ENCODE assay signal across 16 cellular contexts in genomic region chr6:7240351-7240750, GRCh38.
A peak's percentile ranks its signal among the peaks of the same experiment; 100 is the strongest.
DNase-seq lines count a peak whose midpoint lies in the region; ATAC-seq and TF ChIP-seq lines count a peak whose summit lies in the region.
"Had no signal": no experiment of that assay in that cellular context is flagged by ENCODE, and none has a peak within 500 bp of the region (broad histone marks: within the 10 kb centered on the region; RNA-seq: fewer than 3 reads in every experiment).

No MANE protein-coding gene starts in this region.

- no peak for TF ChIP-seq CTCF in right lobe of liver (IDR thresholded peaks at IDR 0.05)
- no peak for TF ChIP-seq CTCF in prostate gland (IDR thresholded peaks at IDR 0.05)
- no peak for TF ChIP-seq CTCF in suprapubic skin (IDR thresholded peaks at IDR 0.05)

- H3K27ac ChIP-seq in CD4-positive, CD25-positive, alpha-beta regulatory T cell (ENCODE audit: insufficient read depth, low read length, poor library complexity, severe bottlenecking), result no peak overlapping the region
- peak overlapping the region; percentile 96 for H3K27ac ChIP-seq in SK-N-MC
- peak overlapping the region in 2 of 3 donors; percentile 90 to 91 for H3K27ac ChIP-seq in right lobe of liver
- H3K27ac ChIP-seq in prostate gland, result peak overlapping the region; percentile 65 to 85
- H3K27ac ChIP-seq in suprapubic skin, result no peak overlapping the region
- no peak overlapping the region for H3K27ac ChIP-seq in CD8-positive, alpha-beta memory T cell (ENCODE audit: low read depth, low read length)
- H3K27ac ChIP-seq: GM23248 had no signal

- TF ChIP-seq EP300 in suprapubic skin (IDR thresholded peaks at IDR 0.05), result no peak

- H3K4me1 Mint-ChIP-seq in CD4-positive, CD25-positive, alpha-beta regulatory T cell, result peaks cover 6 to 18% (median 12%) of the 10 kb centered on the region in 4 donors
- peaks cover 10 to 14% (median 13%) of the 10 kb centered on the region in 3 donors for H3K4me1 Mint-ChIP-seq in CD8-positive, alpha-beta memory T cell

- no peak for ATAC-seq in CD4-positive, CD25-positive, alpha-beta regulatory T cell (ENCODE audit: low read depth in 2 of 2)
- no peak for ATAC-seq in right lobe of liver

- intact Hi-C loops in right lobe of liver (cut with DNase I) (loop anchor here in 1 of 2 donors (10.0 kb wide), 1 partner anchor 506 kb away; no protein-coding TSS in a partner anchor), prostate gland (cut with DNase I) (no loop called here)

- H3K27me3 Mint-ChIP-seq in CD4-positive, CD25-positive, alpha-beta regulatory T cell, result no peaks in the 10 kb centered on the region
- H3K27me3 Mint-ChIP-seq in CD8-positive, alpha-beta memory T cell, result peaks cover 0 to 2% of the 10 kb centered on the region in 2 donors

- peaks cover 30% of the 10 kb centered on the region for H3K36me3 ChIP-seq in CD4-positive, CD25-positive, alpha-beta regulatory T cell (ENCODE audit: control insufficient read depth, insufficient read depth, low read length)
- H3K36me3 ChIP-seq in SK-N-MC (ENCODE audit: insufficient read depth, low read length), result peaks cover 27% of the 10 kb centered on the region
- H3K36me3 ChIP-seq in right lobe of liver, result peaks cover 0 to 16% (median under 1%) of the 10 kb centered on the region in 4 donors
- no peaks in the 10 kb centered on the region for H3K36me3 ChIP-seq in prostate gland
- H3K36me3 ChIP-seq in suprapubic skin, result peaks cover 26% of the 10 kb centered on the region
- H3K36me3 ChIP-seq in CD8-positive, alpha-beta memory T cell (ENCODE audit: insufficient read depth, low read length), result peaks cover 5% of the 10 kb centered on the region

- no peak overlapping the region for H3K4me3 ChIP-seq in CD4-positive, CD25-positive, alpha-beta regulatory T cell (ENCODE audit: low read depth, low read length)
- H3K4me3 ChIP-seq in SK-N-MC, result no peak overlapping the region
- no peak overlapping the region for H3K4me3 ChIP-seq in right lobe of liver
- no peak overlapping the region for H3K4me3 ChIP-seq in prostate gland
- no peak overlapping the region for H3K4me3 ChIP-seq in suprapubic skin
- H3K4me3 ChIP-seq in CD8-positive, alpha-beta memory T cell (ENCODE audit: low read length), result no peak overlapping the region
- H3K4me3 ChIP-seq: GM23248 had no signal

- no peaks in the 10 kb centered on the region for H3K9me3 ChIP-seq in CD4-positive, CD25-positive, alpha-beta regulatory T cell (ENCODE audit: control insufficient read depth in 2 of 2, low read length in 2 of 2)
- no peaks in the 10 kb centered on the region for H3K9me3 ChIP-seq in SK-N-MC (ENCODE audit: low read depth, low read length)
- no peaks in the 10 kb centered on the region for H3K9me3 ChIP-seq in right lobe of liver
- no peaks in the 10 kb centered on the region for H3K9me3 ChIP-seq in prostate gland
- no peaks in the 10 kb centered on the region for H3K9me3 ChIP-seq in suprapubic skin
- H3K9me3 ChIP-seq in CD8-positive, alpha-beta memory T cell (ENCODE audit: low read length), result no peaks in the 10 kb centered on the region

- H3K36me3 Mint-ChIP-seq in CD4-positive, CD25-positive, alpha-beta regulatory T cell, result peaks cover 20% of the 10 kb centered on the region
- peaks cover 0 to 61% (median 6%) of the 10 kb centered on the region in 3 donors for H3K36me3 Mint-ChIP-seq in CD8-positive, alpha-beta memory T cell

- no peak overlapping the region for H3K9ac ChIP-seq in SK-N-MC (ENCODE audit: insufficient read length)
- H3K9ac ChIP-seq: GM23248 had no signal

- H3K9me3 Mint-ChIP-seq in CD4-positive, CD25-positive, alpha-beta regulatory T cell, result no peaks in the 10 kb centered on the region
- H3K9me3 Mint-ChIP-seq in CD8-positive, alpha-beta memory T cell, result no peaks in the 10 kb centered on the region

- H3K4me1 ChIP-seq in CD4-positive, CD25-positive, alpha-beta regulatory T cell (ENCODE audit: control insufficient read depth, insufficient read depth, low read length, poor library complexity, severe bottlenecking), result peaks cover 4% of the 10 kb centered on the region
- H3K4me1 ChIP-seq in right lobe of liver (peaks cover 0 to 84% (median 35%) of the 10 kb centered on the region in 4 donors), prostate gland (replicated peaks) (peaks cover 16% of the 10 kb centered on the region), suprapubic skin (peaks cover 43% of the 10 kb centered on the region)
- H3K4me1 ChIP-seq in CD8-positive, alpha-beta memory T cell (ENCODE audit: insufficient read depth, low read length), result peaks cover 8% of the 10 kb centered on the region

- POLR2A ChIA-PET in CD8-positive, alpha-beta memory T cell (lab: Charles Lee), result no interaction called here

- peak overlapping the region in 2 of 3 donors; percentile 2 to 4 for H3K27ac Mint-ChIP-seq in CD4-positive, CD25-positive, alpha-beta regulatory T cell
- peak overlapping the region in 1 of 8 donors; percentile 21 for H3K27ac Mint-ChIP-seq in CD8-positive, alpha-beta memory T cell

- no peak for TF ChIP-seq POLR2A in right lobe of liver (IDR thresholded peaks at IDR 0.05)
- TF ChIP-seq POLR2A in prostate gland (IDR thresholded peaks at IDR 0.05), result no peak
- no peak for TF ChIP-seq POLR2A in suprapubic skin (IDR thresholded peaks at IDR 0.05)

- CTCF ChIA-PET in CD8-positive, alpha-beta memory T cell (lab: Charles Lee), result no interaction called here

- no peak for DNase-seq in CD4-positive, CD25-positive, alpha-beta regulatory T cell
- DNase-seq in SK-N-MC (ENCODE audit: low read depth, low spot score), result no peak
- peak in 1 of 3 donors; percentile 20 for DNase-seq in right lobe of liver
- no peak for DNase-seq in prostate gland (ENCODE audit: low spot score)
- DNase-seq in suprapubic skin (ENCODE audit: low spot score in 2 of 2), result no peak
- DNase-seq in NCI-H226, result no peak
- DNase-seq in CD8-positive, alpha-beta memory T cell, result no peak
- DNase-seq: AML-193, GM23248, HCEC 1CT, IMR-90, Kasumi-1, NCI-H1105 treated with DMSO at 0.1 percent for 48 hours, NCI-H1694 treated with DMSO at 0.1 percent for 48 hours, NCI-H446, NCI-H69 had no signal

- no peak overlapping the region for H3K4me3 Mint-ChIP-seq in CD4-positive, CD25-positive, alpha-beta regulatory T cell
- no peak overlapping the region for H3K4me3 Mint-ChIP-seq in CD8-positive, alpha-beta memory T cell

- WGBS in right lobe of liver (ENCODE audit: insufficient coverage, low coverage, low lambda C conversion rate, missing lambda C conversion rate), result 76% methylated on average over 9 of the region's 9 CpGs
- WGBS in prostate gland, result 82% methylated on average over 9 of the region's 9 CpGs
- 92% methylated on average over 9 of the region's 9 CpGs for WGBS in suprapubic skin

- no peaks in the 10 kb centered on the region for H3K27me3 ChIP-seq in CD4-positive, CD25-positive, alpha-beta regulatory T cell (ENCODE audit: control insufficient read depth, insufficient read depth, low read length)
- H3K27me3 ChIP-seq in right lobe of liver, result no peaks in the 10 kb centered on the region
- H3K27me3 ChIP-seq in prostate gland (replicated peaks; ENCODE audit: insufficient read depth), result no peaks in the 10 kb centered on the region
- no peaks in the 10 kb centered on the region for H3K27me3 ChIP-seq in suprapubic skin
- no peaks in the 10 kb centered on the region for H3K27me3 ChIP-seq in CD8-positive, alpha-beta memory T cell (ENCODE audit: insufficient read depth, low read length, poor library complexity, severe bottlenecking)

Comparison
In these comparisons a context has a peak if more than half of its experiments do, and no peak if none do; other contexts are left out.
1. H3K27ac ChIP-seq: peak in SK-N-MC (single experiment), right lobe of liver (2 of 3) and prostate gland (2 of 2); none in CD4-positive, CD25-positive, alpha-beta regulatory T cell (single experiment), suprapubic skin (single experiment) and CD8-positive, alpha-beta memory T cell (single experiment).